In the genomic region with DNA sequence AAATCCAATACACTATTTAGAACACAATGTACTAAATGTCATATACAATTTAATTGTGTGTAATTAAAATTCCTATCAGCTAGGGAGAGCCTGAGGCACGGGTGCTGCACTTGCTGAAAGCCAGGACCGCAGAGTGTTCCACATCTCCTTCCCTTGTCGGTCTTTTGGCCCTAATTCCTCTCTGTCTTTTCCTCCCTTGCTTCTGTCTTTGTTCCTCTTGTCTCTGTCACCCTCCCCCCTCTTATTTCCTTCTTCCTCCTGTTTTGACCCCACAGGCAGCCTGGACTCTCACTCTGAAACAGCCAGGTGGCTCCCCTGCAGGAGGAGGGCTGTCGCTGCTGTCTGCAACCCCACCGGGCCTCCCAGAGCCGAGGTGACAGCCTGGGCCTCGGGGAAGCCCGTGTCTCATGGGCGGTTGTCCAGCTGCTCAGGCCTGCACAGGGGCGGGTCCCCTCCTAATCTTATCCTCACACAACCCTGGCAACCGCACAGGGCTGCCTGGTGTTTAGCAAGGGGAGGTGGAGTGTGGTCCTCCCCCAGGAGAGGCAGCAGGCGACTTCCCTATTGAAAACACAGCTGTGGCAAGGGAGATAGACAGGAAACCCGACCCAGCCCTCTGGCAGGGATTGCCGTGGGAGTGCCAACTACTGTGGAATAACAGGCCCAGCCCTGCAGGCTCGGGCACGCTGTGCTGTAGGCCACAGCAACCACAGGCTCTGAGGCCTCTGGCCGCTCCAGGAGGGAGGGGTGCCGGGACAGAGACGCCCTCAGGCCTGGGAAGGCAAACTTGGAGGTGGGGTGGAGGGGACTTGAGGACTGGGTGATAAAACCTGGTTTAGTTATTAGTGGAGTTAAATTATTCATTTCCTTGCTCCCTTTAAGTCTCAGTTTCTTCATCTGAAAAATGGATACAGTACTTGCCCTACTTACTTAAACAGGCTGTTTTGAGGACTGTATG, we compare ENCODE assay signal across 8 cellular contexts.
DNase-seq lines count a peak whose midpoint lies in the region; ATAC-seq and TF ChIP-seq lines count a peak whose summit lies in the region.

No MANE protein-coding gene starts in this region.

- POLR2A ChIA-PET in CD4-positive, alpha-beta T cell (lab: Charles Lee), result no interaction called here

- no peaks in the 10 kb centered on the region for H3K27me3 ChIP-seq in CD4-positive, alpha-beta T cell (ENCODE audit: control insufficient read depth, insufficient read depth, low read length)
- no peaks in the 10 kb centered on the region for H3K27me3 ChIP-seq in upper lobe of right lung

- no peak overlapping the region for H3K27ac ChIP-seq in CD4-positive, alpha-beta T cell (ENCODE audit: low read depth, low read length)
- H3K27ac ChIP-seq in upper lobe of right lung, result peak overlapping the region; percentile 73

- peaks cover 30% of the 10 kb centered on the region for H3K4me1 Mint-ChIP-seq in CD4-positive, alpha-beta T cell (ENCODE audit: low read depth)
- peaks cover 47% of the 10 kb centered on the region for H3K4me1 Mint-ChIP-seq in T-helper 2 cell treated with Interferon-gamma antibody and Interleukin-4, amounts not matched to agents 5 μg/mL and 100 μg/mL, for 36 hours (ENCODE audit: low read depth)

- H3K4me1 ChIP-seq in upper lobe of right lung, result peaks cover 32% of the 10 kb centered on the region

- no peaks in the 10 kb centered on the region for H3K9me3 ChIP-seq in CD4-positive, alpha-beta T cell (ENCODE audit: control insufficient read depth, low read length)
- H3K9me3 ChIP-seq in upper lobe of right lung, result no peaks in the 10 kb centered on the region

- H3K36me3 ChIP-seq in upper lobe of right lung, result no peaks in the 10 kb centered on the region

- no peaks in the 10 kb centered on the region for H3K27me3 Mint-ChIP-seq in CD4-positive, alpha-beta T cell
- no peaks in the 10 kb centered on the region for H3K27me3 Mint-ChIP-seq in T-helper 2 cell treated with Interferon-gamma antibody and Interleukin-4, amounts not matched to agents 5 μg/mL and 100 μg/mL, for 36 hours (ENCODE audit: low read depth)

- H3K36me3 Mint-ChIP-seq in CD4-positive, alpha-beta T cell (ENCODE audit: low read depth), result no peaks in the 10 kb centered on the region
- peaks cover 2% of the 10 kb centered on the region for H3K36me3 Mint-ChIP-seq in T-helper 2 cell treated with Interferon-gamma antibody and Interleukin-4, amounts not matched to agents 5 μg/mL and 100 μg/mL, for 36 hours (ENCODE audit: low read depth)

- no peak for TF ChIP-seq CTCF in CD4-positive, alpha-beta T cell (IDR thresholded peaks at IDR 0.05)
- peak; percentile 12 for TF ChIP-seq CTCF in upper lobe of right lung (IDR thresholded peaks at IDR 0.05)

- no peaks in the 10 kb centered on the region for H3K9me3 Mint-ChIP-seq in CD4-positive, alpha-beta T cell
- H3K9me3 Mint-ChIP-seq in T-helper 2 cell treated with Interferon-gamma antibody and Interleukin-4, amounts not matched to agents 5 μg/mL and 100 μg/mL, for 36 hours, result no peaks in the 10 kb centered on the region

- no peak for DNase-seq in CD4-positive, alpha-beta T cell
- DNase-seq in NCI-H1930 (lab: John Stamatoyannopoulos, UW) (peak; percentile 10 to 35), mucosa of gallbladder (ENCODE audit: low spot score) (peak; percentile 84), upper lobe of right lung (peak; percentile 90)
- no peak for DNase-seq in T-helper 2 cell treated with Interferon-gamma antibody and Interleukin-4, amounts not matched to agents 5 μg/mL and 100 μg/mL, for 36 hours (ENCODE audit: low spot score)

- H3K4me3 Mint-ChIP-seq in CD4-positive, alpha-beta T cell, result no peak overlapping the region
- peak overlapping the region; percentile 31 for H3K4me3 Mint-ChIP-seq in T-helper 2 cell treated with Interferon-gamma antibody and Interleukin-4, amounts not matched to agents 5 μg/mL and 100 μg/mL, for 36 hours

- CTCF ChIA-PET in CD4-positive, alpha-beta T cell (lab: Charles Lee), result no interaction called here

- peak; percentile 14 for ATAC-seq in CD4-positive, alpha-beta T cell (ENCODE audit: poor library complexity)
- peak; percentile 91 for ATAC-seq in GM18868 (IDR thresholded peaks at IDR 0.05; ENCODE audit: unreplicated experiment)
- peak; percentile 90 for ATAC-seq in HG03025 (IDR thresholded peaks at IDR 0.05; ENCODE audit: low FRiP score, unreplicated experiment)
- peak; percentile 95 for ATAC-seq in esophagus mucosa
- ATAC-seq in upper lobe of right lung, result peak; percentile 93

- H3K4me3 ChIP-seq in upper lobe of right lung, result no peak overlapping the region

- intact Hi-C loops in CD4-positive, alpha-beta T cell (cut with DNase I, micrococcal nuclease), result no loop called here
- intact Hi-C loops in upper lobe of right lung (cut with DNase I), result no loop called here

- no peak overlapping the region for H3K27ac Mint-ChIP-seq in CD4-positive, alpha-beta T cell
- peak overlapping the region; percentile 71 for H3K27ac Mint-ChIP-seq in T-helper 2 cell treated with Interferon-gamma antibody and Interleukin-4, amounts not matched to agents 5 μg/mL and 100 μg/mL, for 36 hours

Comparison
In these comparisons a context has a peak if more than half of its experiments do, and no peak if none do; other contexts are left out.
1. ATAC-seq: peak in every context shown above with its lines; median percentile 95 in esophagus mucosa; 93 in upper lobe of right lung; 91 in GM18868; 90 in HG03025; 14 in CD4-positive, alpha-beta T cell.
2. DNase-seq: peak in NCI-H1930 (2 of 2), mucosa of gallbladder (single experiment) and upper lobe of right lung (single experiment); none in CD4-positive, alpha-beta T cell (0 of 10) and T-helper 2 cell treated with Interferon-gamma antibody and Interleukin-4, amounts not matched to agents 5 μg/mL and 100 μg/mL, for 36 hours (single experiment).